Comparison of ENCODE assay signal across 8 cellular contexts in the genomic region with DNA sequence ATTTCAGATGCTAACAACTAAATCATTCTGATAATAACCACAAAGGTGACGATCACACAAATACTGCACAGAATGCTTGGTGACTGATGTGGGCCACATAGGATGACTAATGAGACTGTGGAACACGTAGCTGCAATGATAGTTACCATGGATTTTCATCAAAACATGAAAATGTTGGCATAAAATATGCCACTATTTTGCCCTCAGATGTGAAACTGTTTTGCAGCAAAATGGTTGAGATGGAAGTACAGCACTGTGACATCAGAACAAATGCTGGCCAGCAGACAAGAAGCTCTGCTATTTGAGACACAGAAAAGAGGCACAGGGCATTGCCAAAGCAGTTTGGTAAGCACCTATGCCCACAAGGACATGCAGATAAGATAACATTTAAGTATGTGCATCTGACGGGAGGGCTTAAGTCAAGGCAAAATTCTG.
DNase-seq lines count a peak whose midpoint lies in the region; ATAC-seq lines count a peak whose summit lies in the region.

No MANE protein-coding gene starts in this region.

- no peak overlapping the region for H3K4me3 ChIP-seq in effector memory CD4-positive, alpha-beta T cell (ENCODE audit: insufficient read depth, low read depth, low read length, poor library complexity, severe bottlenecking)
- no peak overlapping the region for H3K4me3 ChIP-seq in rectal smooth muscle tissue (ENCODE audit: low read length)

- H3K36me3 ChIP-seq in effector memory CD4-positive, alpha-beta T cell (ENCODE audit: control insufficient read depth, insufficient read depth, low read length): no peaks in the 10 kb centered on the region
- no peaks in the 10 kb centered on the region for H3K36me3 ChIP-seq in rectal smooth muscle tissue (ENCODE audit: control insufficient read depth, insufficient read depth, low read length)

- H3K9me3 ChIP-seq in effector memory CD4-positive, alpha-beta T cell (ENCODE audit: control insufficient read depth, low read length): no peaks in the 10 kb centered on the region

- H3K27me3 ChIP-seq in effector memory CD4-positive, alpha-beta T cell (replicated peaks; ENCODE audit: control insufficient read depth, insufficient read depth, low read length, poor library complexity, severe bottlenecking): no peaks in the 10 kb centered on the region
- H3K27me3 ChIP-seq in rectal smooth muscle tissue (ENCODE audit: control insufficient read depth, insufficient read depth, low read length): no peaks in the 10 kb centered on the region

- ATAC-seq in GM19463 (IDR thresholded peaks at IDR 0.05; ENCODE audit: unreplicated experiment): no peak

- peak overlapping the region; percentile 88 for H3K27ac ChIP-seq in effector memory CD4-positive, alpha-beta T cell (ENCODE audit: insufficient read depth, low read length, poor library complexity, severe bottlenecking)
- peak overlapping the region; percentile 72 for H3K27ac ChIP-seq in rectal smooth muscle tissue (ENCODE audit: low read depth, low read length)

- peaks cover 11% of the 10 kb centered on the region for H3K4me1 ChIP-seq in effector memory CD4-positive, alpha-beta T cell (ENCODE audit: control insufficient read depth, insufficient read depth, low read length, poor library complexity, severe bottlenecking)
- H3K4me1 ChIP-seq in rectal smooth muscle tissue (ENCODE audit: control insufficient read depth, insufficient read depth, low read length): peaks cover 32% of the 10 kb centered on the region

- DNase-seq in Daoy (ENCODE audit: low read depth) (peak; percentile 42), T-helper 1 cell (peak; percentile 10 to 78 (median 36)), putamen (ENCODE audit: low spot score) (no peak), kidney glomerular epithelial cell (lab: John Stamatoyannopoulos, UW) (no peak), occipital lobe (lab: John Stamatoyannopoulos, UW) (no peak)
- peak; percentile 39 to 54 (median 44) for DNase-seq in effector memory CD4-positive, alpha-beta T cell

- no peak overlapping the region for H3K9ac ChIP-seq in rectal smooth muscle tissue (ENCODE audit: low read length)

Comparison
In these comparisons a context has a peak if more than half of its experiments do, and no peak if none do; other contexts are left out.
1. DNase-seq: peak in Daoy (single experiment), T-helper 1 cell (5 of 5) and effector memory CD4-positive, alpha-beta T cell (3 of 3); none in putamen (single experiment), kidney glomerular epithelial cell (single experiment) and occipital lobe (single experiment).